In genomic region chr6:14121936-14122344, GRCh38 we compare ENCODE assay signal across 8 cellular contexts. TPM values are rescaled to one million over a fixed set of nuclear protein-coding genes. Genes with fewer than 3 reads are reported as not detected.
A peak's percentile ranks its signal among the peaks of the same experiment; 100 is the strongest.
DNase-seq lines count a peak whose midpoint lies in the region; ATAC-seq, FAIRE-seq and TF ChIP-seq lines count a peak whose summit lies in the region.

No MANE protein-coding gene starts in this region.

- no peaks in the 10 kb centered on the region for H3K27me3 ChIP-seq in sigmoid colon

- H3K27me3 Mint-ChIP-seq in IgD-negative memory B cell, result no peaks in the 10 kb centered on the region
- H3K27me3 Mint-ChIP-seq in effector memory CD8-positive, alpha-beta T cell, result no peaks in the 10 kb centered on the region

- ATAC-seq in GM21423 (IDR thresholded peaks at IDR 0.05; ENCODE audit: unreplicated experiment), result peak; percentile 59
- ATAC-seq in effector memory CD8-positive, alpha-beta T cell (replicated peaks), result no peak

- peak overlapping the region; percentile 87 to 100 (median 93) for H3K27ac Mint-ChIP-seq in IgD-negative memory B cell
- peak overlapping the region; percentile 20 to 74 for H3K27ac Mint-ChIP-seq in effector memory CD8-positive, alpha-beta T cell

- peak; percentile 96 for FAIRE-seq in GM12892 (lab: Jason Lieb, UNC)

- TF ChIP-seq POLR2A in GM12892 (IDR thresholded peaks at IDR 0.05; ENCODE audit: low read depth, low read length), result no peak; the same call in 1 of the 2 replicates
- TF ChIP-seq POLR2A in sigmoid colon (IDR thresholded peaks at IDR 0.05), result no peak

- DNase-seq in GM12892 (ENCODE audit: insufficient read length), result peak; percentile 27
- no peak for DNase-seq in effector memory CD8-positive, alpha-beta T cell
- DNase-seq in NCI-H446 (lab: John Stamatoyannopoulos, UW), result no peak
- no peak for DNase-seq in NCI-H187 (lab: John Stamatoyannopoulos, UW)
- DNase-seq in sigmoid colon, result no peak
- no peak for DNase-seq in NCI-H2196 treated with DMSO at 0.1 percent for 48 hours (lab: John Stamatoyannopoulos, UW; ENCODE audit: unreplicated experiment)

- H3K36me3 ChIP-seq in sigmoid colon, result no peaks in the 10 kb centered on the region

- peak overlapping the region; percentile 53 to 93 (median 82) for H3K4me3 Mint-ChIP-seq in IgD-negative memory B cell
- H3K4me3 Mint-ChIP-seq in effector memory CD8-positive, alpha-beta T cell, result peak overlapping the region; percentile 7 to 37

- peak overlapping the region in 1 of 4 donors; percentile 27 for H3K27ac ChIP-seq in sigmoid colon

- 70 to 83% methylated on average over 4 of the region's 4 CpGs for WGBS in sigmoid colon, 2 donors

- peak in 2 of 4 donors; percentile 22 to 79 for TF ChIP-seq EP300 in sigmoid colon (IDR thresholded peaks at IDR 0.05)

- no peak overlapping the region for H3K4me3 ChIP-seq in sigmoid colon

- peaks cover 17% of the 10 kb centered on the region for H3K36me3 Mint-ChIP-seq in IgD-negative memory B cell
- H3K36me3 Mint-ChIP-seq in effector memory CD8-positive, alpha-beta T cell (ENCODE audit: insufficient read depth), result peaks cover 47% of the 10 kb centered on the region

- peaks cover 0 to 16% (median 6%) of the 10 kb centered on the region in 4 donors for H3K4me1 ChIP-seq in sigmoid colon

- H3K9me3 ChIP-seq in sigmoid colon, result no peaks in the 10 kb centered on the region

- intact Hi-C loops in sigmoid colon (cut with DNase I), result loop anchor here (10.0 kb wide), 1 partner anchor 1373 kb away; no protein-coding TSS in a partner anchor

- peaks cover 47 to 61% (median 58%) of the 10 kb centered on the region in 3 donors for H3K4me1 Mint-ChIP-seq in IgD-negative memory B cell
- peaks cover 30 to 39% of the 10 kb centered on the region in 2 donors for H3K4me1 Mint-ChIP-seq in effector memory CD8-positive, alpha-beta T cell (ENCODE audit: low read depth in 2 of 2)

- TF ChIP-seq CTCF in sigmoid colon (IDR thresholded peaks at IDR 0.05), result no peak

- no peaks in the 10 kb centered on the region for H3K9me3 Mint-ChIP-seq in IgD-negative memory B cell
- H3K9me3 Mint-ChIP-seq in effector memory CD8-positive, alpha-beta T cell, result no peaks in the 10 kb centered on the region

RNA-seq across cellular contexts. Expression of gene CD83, which starts 4.4 kb away (rescaled TPM):
- 54.7 TPM for polyA plus RNA-seq in GM12892 (2012; ENCODE audit: missing spikeins)
- polyA plus RNA-seq in IgD-negative memory B cell (43.8 TPM), sigmoid colon (10 to 100 TPM in 1 of 3 donors, 1 to 10 TPM in 1, under 1 TPM in 1; 0.60 to 16.0 (median 3.5) TPM)
- 1 to 10 TPM; 1.1 to 3.0 (median 1.4) TPM for total RNA-seq in sigmoid colon
